9 cellular contexts compared by ENCODE assay signal in the genomic region with DNA sequence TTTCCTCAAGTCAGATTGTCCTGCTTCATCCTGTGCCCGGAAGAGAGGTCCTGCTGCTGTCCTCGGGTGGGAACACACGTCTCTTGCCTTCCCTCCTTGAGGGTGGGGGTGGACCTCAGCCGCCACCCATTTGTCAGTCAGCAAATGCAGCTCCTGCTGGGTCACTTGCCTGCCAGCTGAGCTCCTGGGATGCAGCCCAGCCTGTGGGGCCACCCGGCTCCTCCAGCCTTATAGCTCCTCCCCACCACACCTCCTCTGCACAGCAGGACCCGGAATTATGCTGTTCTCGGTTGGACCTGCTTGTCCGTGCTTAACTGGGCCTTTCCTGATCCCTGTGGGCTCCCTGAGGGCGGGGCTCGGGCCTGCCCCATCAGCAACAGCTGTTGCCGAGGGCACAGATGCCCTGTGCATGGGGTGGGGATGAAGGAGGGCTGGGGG. TPM values are rescaled to one million over a fixed set of nuclear protein-coding genes. Genes with fewer than 3 reads are reported as not detected.
DNase-seq lines count a peak whose midpoint lies in the region; ATAC-seq and TF ChIP-seq lines count a peak whose summit lies in the region.
"Had no signal": no experiment of that assay in that cellular context is flagged by ENCODE, and none has a peak within 500 bp of the region (broad histone marks: within the 10 kb centered on the region; RNA-seq: fewer than 3 reads in every experiment).

No MANE protein-coding gene starts in this region.

- intact Hi-C loops in right lobe of liver (cut with DNase I) (loop anchor here in 1 of 2 donors (5.0 kb wide), 1 partner anchor 42 kb away; no protein-coding TSS in a partner anchor), vagina (cut with DNase I) (no loop called here)

- no peaks in the 10 kb centered on the region for H3K9me3 ChIP-seq in right lobe of liver
- no peaks in the 10 kb centered on the region for H3K9me3 ChIP-seq in vagina

- TF ChIP-seq CTCF in right lobe of liver (IDR thresholded peaks at IDR 0.05) = no peak
- TF ChIP-seq CTCF in vagina (IDR thresholded peaks at IDR 0.05) = no peak

- ATAC-seq in right lobe of liver = peak in 2 of 4 donors; percentile 0 to 4

- DNase-seq in SIG-M5 treated with dmso at 0.1 percent for 504 hours (lab: John Stamatoyannopoulos, UW; ENCODE audit: unreplicated experiment) (peak; percentile 20), SIG-M5 (lab: John Stamatoyannopoulos, UW) (no peak), right lobe of liver (peak in 2 of 3 donors; percentile 72 to 73), vagina (ENCODE audit: extremely low spot score in 2 of 2) (no peak), kidney glomerular epithelial cell (lab: John Stamatoyannopoulos, UW) (no peak), DMS153 (lab: John Stamatoyannopoulos, UW) (no peak), DMS79 treated with DMSO at 0.1 percent for 48 hours (lab: John Stamatoyannopoulos, UW) (no peak)
- DNase-seq: activated T-cell treated with anti-CD3 and anti-CD28 coated beads, Interleukin-2, amount 50 U/mL, for 24 hours had no signal

- peaks cover 0 to 99% (median 65%) of the 10 kb centered on the region in 4 donors for H3K4me1 ChIP-seq in right lobe of liver
- peaks cover 100% of the 10 kb centered on the region for H3K4me1 ChIP-seq in vagina

- WGBS in right lobe of liver (ENCODE audit: insufficient coverage, low coverage, low lambda C conversion rate, missing lambda C conversion rate) = 0% methylated on average over 4 of the region's 11 CpGs

- H3K36me3 ChIP-seq in right lobe of liver (no peaks in the 10 kb centered on the region), vagina (no peaks in the 10 kb centered on the region)

- TF ChIP-seq POLR2A in right lobe of liver (IDR thresholded peaks at IDR 0.05) = no peak
- TF ChIP-seq POLR2A in vagina (IDR thresholded peaks at IDR 0.05) = no peak

- no peaks in the 10 kb centered on the region for H3K27me3 ChIP-seq in right lobe of liver
- no peaks in the 10 kb centered on the region for H3K27me3 ChIP-seq in vagina

- H3K27ac ChIP-seq in cingulate gyrus (ENCODE audit: low read depth, low read length) = peak overlapping the region; percentile 60
- peak overlapping the region; percentile 94 to 96 (median 94) for H3K27ac ChIP-seq in right lobe of liver
- peak overlapping the region; percentile 94 for H3K27ac ChIP-seq in vagina

- H3K4me3 ChIP-seq in right lobe of liver (peak overlapping the region in 1 of 3 donors; percentile 42), vagina (peak overlapping the region in 1 of 2 donors; percentile 10)

RNA-seq across cellular contexts. Expression of a gene that starts 52.7 kb away (rescaled TPM):
- 100 to 1,000 TPM; 105 to 165 (median 131) TPM for total RNA-seq in right lobe of liver
- 49.4 TPM for total RNA-seq in vagina

Comparison
In these comparisons a context has a peak if more than half of its experiments do, and no peak if none do; other contexts are left out.
1. DNase-seq: peak in SIG-M5 treated with dmso at 0.1 percent for 504 hours (single experiment) and right lobe of liver (2 of 3); none in SIG-M5 (single experiment), vagina (0 of 2), kidney glomerular epithelial cell (single experiment), DMS153 (single experiment) and DMS79 treated with DMSO at 0.1 percent for 48 hours (single experiment).
2. Peak in every context shown above with its lines, with median percentiles within 50 percentile points of each other: H3K27ac ChIP-seq.